Comparison of ENCODE assay signal across 13 cellular contexts in genomic region chr16:2517954-2518605, GRCh38. TPM values are rescaled to one million over a fixed set of nuclear protein-coding genes. Genes with fewer than 3 reads are reported as not detected.
A peak's percentile ranks its signal among the peaks of the same experiment; 100 is the strongest.
DNase-seq lines count a peak whose midpoint lies in the region; ATAC-seq and TF ChIP-seq lines count a peak whose summit lies in the region.
"Had no signal": no experiment of that assay in that cellular context is flagged by ENCODE, and none has a peak within 500 bp of the region (broad histone marks: within the 10 kb centered on the region; RNA-seq: fewer than 3 reads in every experiment).

No MANE protein-coding gene starts in this region.

- H3K9me3 Mint-ChIP-seq in CD4-positive, alpha-beta T cell = no peaks in the 10 kb centered on the region
- no peaks in the 10 kb centered on the region for H3K9me3 Mint-ChIP-seq in T-cell

- POLR2A ChIA-PET in CD4-positive, alpha-beta T cell (lab: Charles Lee) = interaction anchor here (1.8 to 4.0 kb wide), 2 partner anchors 14 to 19 kb away, joined by 7 to 135 read pairs; partner anchors contain the start of genes CEMP1 and PDPK1
- POLR2A ChIA-PET in T-cell (lab: Charles Lee) = interaction anchor here in 1 of 2 donors (0.7 kb wide), 1 partner anchor 9 kb away, joined by 3 read pairs; no protein-coding TSS in a partner anchor

- peak overlapping the region; percentile 42 to 74 (median 72) for H3K9ac ChIP-seq in skeletal muscle tissue (ENCODE audit: low read depth in 1 of 3, low read length in 3 of 3)

- no peak for ATAC-seq in CD4-positive, alpha-beta T cell (ENCODE audit: poor library complexity)
- ATAC-seq in T-cell (replicated peaks in 1 of 4) = no peak
- ATAC-seq: mucosa of descending colon had no signal

- CTCF ChIA-PET in CD4-positive, alpha-beta T cell (lab: Charles Lee) = no interaction called here
- CTCF ChIA-PET in T-cell (lab: Charles Lee) = no interaction called here

- H3K9me3 ChIP-seq in CD4-positive, alpha-beta T cell (ENCODE audit: control insufficient read depth, low read length) = no peaks in the 10 kb centered on the region
- H3K9me3 ChIP-seq in right atrium auricular region = no peaks in the 10 kb centered on the region
- no peaks in the 10 kb centered on the region for H3K9me3 ChIP-seq in skeletal muscle tissue (ENCODE audit: control insufficient read depth in 3 of 3, low read length in 3 of 3)
- H3K9me3 ChIP-seq: mucosa of descending colon, thyroid gland had no signal

- H3K36me3 Mint-ChIP-seq in CD4-positive, alpha-beta T cell (ENCODE audit: low read depth) = peaks cover 76% of the 10 kb centered on the region
- peaks cover 5% of the 10 kb centered on the region for H3K36me3 Mint-ChIP-seq in T-cell

- DNase-seq in CD4-positive, alpha-beta T cell = no peak
- DNase-seq in T-cell (no peak), right atrium auricular region (ENCODE audit: low spot score) (no peak), AG20443 (ENCODE audit: low spot score) (no peak), DMS 273 (lab: John Stamatoyannopoulos, UW; ENCODE audit: unreplicated experiment) (no peak), GM19240 (ENCODE audit: insufficient read length, low spot score) (no peak)
- no peak for DNase-seq in activated CD4-positive, CD25-positive, alpha-beta regulatory T cell (lab: John Stamatoyannopoulos, UW)
- DNase-seq: DMS79 treated with DMSO at 0.1 percent for 48 hours, MM.1S, NCI-H526 treated with DMSO at 0.1 percent for 48 hours had no signal

- H3K4me3 Mint-ChIP-seq in CD4-positive, alpha-beta T cell = peak overlapping the region; percentile 95
- H3K4me3 Mint-ChIP-seq in T-cell = peak overlapping the region; percentile 9 to 87 (median 9)

- TF ChIP-seq CTCF in CD4-positive, alpha-beta T cell (IDR thresholded peaks at IDR 0.05) = no peak
- no peak for TF ChIP-seq CTCF in right atrium auricular region (IDR thresholded peaks at IDR 0.05)

- peaks cover 6% of the 10 kb centered on the region for H3K27me3 Mint-ChIP-seq in CD4-positive, alpha-beta T cell
- no peaks in the 10 kb centered on the region for H3K27me3 Mint-ChIP-seq in T-cell

- H3K27ac ChIP-seq in CD4-positive, alpha-beta T cell (ENCODE audit: low read depth, low read length) = peak overlapping the region; percentile 26
- peak overlapping the region; percentile 1 to 98 for H3K27ac ChIP-seq in right atrium auricular region
- peak overlapping the region; percentile 98 for H3K27ac ChIP-seq in skeletal muscle tissue (ENCODE audit: low read depth, low read length)

- peaks cover 0 to 67% of the 10 kb centered on the region in 2 donors for H3K4me1 ChIP-seq in right atrium auricular region
- peaks cover 63 to 68% (median 65%) of the 10 kb centered on the region in 3 donors for H3K4me1 ChIP-seq in skeletal muscle tissue (ENCODE audit: control insufficient read depth in 3 of 3, insufficient read depth in 3 of 3, low read length in 3 of 3)

- peaks cover 72% of the 10 kb centered on the region for H3K4me1 Mint-ChIP-seq in CD4-positive, alpha-beta T cell (ENCODE audit: low read depth)
- peaks cover 62 to 65% (median 63%) of the 10 kb centered on the region in 3 donors for H3K4me1 Mint-ChIP-seq in T-cell

- H3K36me3 ChIP-seq in right atrium auricular region = peaks cover 2% of the 10 kb centered on the region
- peaks cover 2 to 10% (median 10%) of the 10 kb centered on the region in 3 donors for H3K36me3 ChIP-seq in skeletal muscle tissue (ENCODE audit: control insufficient read depth in 3 of 3, insufficient read depth in 3 of 3, low read length in 3 of 3)
- H3K36me3 ChIP-seq: thyroid gland had no signal

- intact Hi-C loops in CD4-positive, alpha-beta T cell (cut with DNase I, micrococcal nuclease) = no loop called here

- H3K4me3 ChIP-seq in right atrium auricular region (no peak overlapping the region), skeletal muscle tissue (ENCODE audit: low read length in 3 of 3) (no peak overlapping the region)
- H3K4me3 ChIP-seq: mucosa of descending colon, thyroid gland had no signal

- H3K27ac Mint-ChIP-seq in CD4-positive, alpha-beta T cell = peak overlapping the region; percentile 100
- H3K27ac Mint-ChIP-seq in T-cell = peak overlapping the region; percentile 65 to 66

- H3K27me3 ChIP-seq in CD4-positive, alpha-beta T cell (ENCODE audit: control insufficient read depth, insufficient read depth, low read length) = no peaks in the 10 kb centered on the region
- H3K27me3 ChIP-seq in right atrium auricular region (no peaks in the 10 kb centered on the region), skeletal muscle tissue (ENCODE audit: control insufficient read depth in 3 of 3, insufficient read depth in 3 of 3, low read length in 3 of 3) (no peaks in the 10 kb centered on the region)
- H3K27me3 ChIP-seq: thyroid gland had no signal

RNA-seq across cellular contexts. Expression of gene AMDHD2, which starts 2.1 kb away (rescaled TPM):
- total RNA-seq in CD4-positive, alpha-beta T cell = 100 to 1,000 TPM; 171 to 177 TPM
- total RNA-seq in T-cell (100 to 1,000 TPM; 104 to 215 (median 122) TPM), right atrium auricular region (10 to 100 TPM; 10.6 to 12.6 TPM), skeletal muscle tissue (7.3 TPM)

RNA-seq across cellular contexts. Expression of gene ATP6V0C, which starts 4.3 kb away (rescaled TPM):
- total RNA-seq in CD4-positive, alpha-beta T cell = 100 to 1,000 TPM; 224 to 234 TPM
- total RNA-seq in T-cell (100 to 1,000 TPM; 122 to 161 (median 128) TPM), right atrium auricular region (100 to 1,000 TPM in 1 of 2 donors, 10 to 100 TPM in 1; 63.7 to 107 TPM), skeletal muscle tissue (12.0 TPM)

RNA-seq across cellular contexts. Expression of gene CEMP1, which starts 13.1 kb away (rescaled TPM):
- total RNA-seq in CD4-positive, alpha-beta T cell = 1 to 10 TPM; 1.0 to 1.8 TPM
- total RNA-seq in T-cell (1 to 10 TPM in 3 of 5 donors, under 1 TPM in 1, not detected in 1; 0.26 to 3.1 (median 1.1) TPM), right atrium auricular region (1 to 10 TPM in 1 of 2 donors, not detected in 1; 1.5 TPM), skeletal muscle tissue (not detected)

RNA-seq across cellular contexts. Expression of gene PDPK1, which starts 19.7 kb away (rescaled TPM):
- total RNA-seq in CD4-positive, alpha-beta T cell = 10 to 100 TPM; 46.1 to 51.1 TPM
- 10 to 100 TPM; 49.8 to 68.4 (median 67.3) TPM for total RNA-seq in T-cell
- 10 to 100 TPM; 25.0 to 29.5 TPM for total RNA-seq in right atrium auricular region
- 18.3 TPM for total RNA-seq in skeletal muscle tissue

RNA-seq across cellular contexts. Expression of gene TBC1D24, which starts 43.2 kb away (rescaled TPM):
- 1 to 10 TPM; 1.2 to 2.1 TPM for total RNA-seq in CD4-positive, alpha-beta T cell
- total RNA-seq in T-cell (10 to 100 TPM in 3 of 5 donors, 1 to 10 TPM in 2; 8.3 to 22.2 (median 10.7) TPM), right atrium auricular region (10 to 100 TPM in 1 of 2 donors, 1 to 10 TPM in 1; 9.6 to 10.5 TPM), skeletal muscle tissue (7.8 TPM)

Comparison
In these comparisons a context has a peak if more than half of its experiments do, and no peak if none do; other contexts are left out.
1. H3K27ac ChIP-seq: peak in every context shown above with its lines; median percentile 98 in skeletal muscle tissue; 50 in right atrium auricular region; 26 in CD4-positive, alpha-beta T cell.
2. RNA of gene AMDHD2, which starts 2.1 kb away (total RNA-seq): 171 to 177 TPM in CD4-positive, alpha-beta T cell and 104 to 215 TPM in T-cell; 10.6 to 12.6 TPM in right atrium auricular region and 7.3 TPM in skeletal muscle tissue (single experiment); every median in the first group is over 4 times any median in the second.